Comparison of ENCODE assay signal across 8 cellular contexts in genomic region chr2:143259368-143259958, GRCh38.
DNase-seq lines count a peak whose midpoint lies in the region; ATAC-seq and TF ChIP-seq lines count a peak whose summit lies in the region.

No MANE protein-coding gene starts in this region.

- H3K9ac ChIP-seq in endodermal cell (ENCODE audit: extremely low read depth, low read length, poor library complexity, severe bottlenecking) = no peak overlapping the region

- H3K9me3 Mint-ChIP-seq in endodermal cell = no peaks in the 10 kb centered on the region
- no peaks in the 10 kb centered on the region for H3K9me3 Mint-ChIP-seq in stimulated activated memory B cell treated with anti-CD40 and anti-IgM and Interleukin-4, amounts not matched to agents 10 μg/mL and 1 μg/mL and 100 μg/mL, for 72 hours

- no peak overlapping the region for H3K4me3 Mint-ChIP-seq in endodermal cell
- H3K4me3 Mint-ChIP-seq in stimulated activated memory B cell treated with anti-CD40 and anti-IgM and Interleukin-4, amounts not matched to agents 10 μg/mL and 1 μg/mL and 100 μg/mL, for 72 hours = no peak overlapping the region

- no peaks in the 10 kb centered on the region for H3K4me1 ChIP-seq in endodermal cell (ENCODE audit: control insufficient read depth, insufficient read depth, low read length)

- H3K36me3 ChIP-seq in endodermal cell (ENCODE audit: control insufficient read depth, insufficient read depth, low read length) = no peaks in the 10 kb centered on the region

- no peaks in the 10 kb centered on the region for H3K27me3 ChIP-seq in AG04450 (ENCODE audit: control insufficient read depth, insufficient read depth, low read length)
- H3K27me3 ChIP-seq in endodermal cell (ENCODE audit: control insufficient read depth, insufficient read depth, low read length, poor library complexity, severe bottlenecking) = no peaks in the 10 kb centered on the region

- ATAC-seq in GM18502 (IDR thresholded peaks at IDR 0.05; ENCODE audit: poor library complexity, unreplicated experiment) = peak; percentile 58
- ATAC-seq in HG03442 (IDR thresholded peaks at IDR 0.05; ENCODE audit: unreplicated experiment) = peak; percentile 58
- ATAC-seq in stimulated activated memory B cell treated with anti-CD40 and anti-IgM and Interleukin-4, amounts not matched to agents 10 μg/mL and 1 μg/mL and 100 μg/mL, for 72 hours = no peak

- no peak overlapping the region for H3K27ac Mint-ChIP-seq in endodermal cell
- H3K27ac Mint-ChIP-seq in stimulated activated memory B cell treated with anti-CD40 and anti-IgM and Interleukin-4, amounts not matched to agents 10 μg/mL and 1 μg/mL and 100 μg/mL, for 72 hours = peak overlapping the region; percentile 57

- H3K4me3 ChIP-seq in AG04450 (ENCODE audit: low read depth, low read length) = no peak overlapping the region
- H3K4me3 ChIP-seq in endodermal cell (ENCODE audit: low read length) = no peak overlapping the region

- H3K27ac ChIP-seq in AG04450 (ENCODE audit: low read depth, low read length) = no peak overlapping the region
- H3K27ac ChIP-seq in endodermal cell (ENCODE audit: low read depth, low read length) = no peak overlapping the region

- POLR2A ChIA-PET in AG04450 (lab: Yijun Ruan, JAX) = no interaction called here

- peaks cover 22% of the 10 kb centered on the region for H3K4me1 Mint-ChIP-seq in endodermal cell
- H3K4me1 Mint-ChIP-seq in stimulated activated memory B cell treated with anti-CD40 and anti-IgM and Interleukin-4, amounts not matched to agents 10 μg/mL and 1 μg/mL and 100 μg/mL, for 72 hours = peaks cover 58% of the 10 kb centered on the region

- CTCF ChIA-PET in AG04450 (lab: Charles Lee) = interaction anchor here (0.6 to 7.1 kb wide), 45 partner anchors 8 to 1837 kb away, joined by 3 to 67 read pairs (median 4); no protein-coding TSS in a partner anchor

- TF ChIP-seq CTCF in AG04450 (IDR thresholded peaks at IDR 0.05; ENCODE audit: low read depth, low read length) (peak; percentile 81), endodermal cell (conservative IDR thresholded peaks at IDR 0.05) (peak; percentile 91)

- H3K9me3 ChIP-seq in AG04450 (ENCODE audit: control insufficient read depth, insufficient read depth, low read length) (no peaks in the 10 kb centered on the region), endodermal cell (ENCODE audit: control insufficient read depth, low read length) (no peaks in the 10 kb centered on the region)

- peak; percentile 37 for DNase-seq in AG04450 (ENCODE audit: low read depth, low spot score)
- peak; percentile 86 for DNase-seq in NCI-H82 (lab: John Stamatoyannopoulos, UW)
- DNase-seq in activated CD8-positive, alpha-beta memory T cell treated with anti-CD3 and anti-CD28 coated beads for 24 hours = peak; percentile 80
- peak; percentile 88 for DNase-seq in endodermal cell
- DNase-seq in myocyte (ENCODE audit: low read depth) = peak; percentile 76

- no peaks in the 10 kb centered on the region for H3K27me3 Mint-ChIP-seq in endodermal cell (ENCODE audit: insufficient read depth)
- no peaks in the 10 kb centered on the region for H3K27me3 Mint-ChIP-seq in stimulated activated memory B cell treated with anti-CD40 and anti-IgM and Interleukin-4, amounts not matched to agents 10 μg/mL and 1 μg/mL and 100 μg/mL, for 72 hours

- H3K36me3 Mint-ChIP-seq in endodermal cell (ENCODE audit: low read depth) = no peaks in the 10 kb centered on the region
- H3K36me3 Mint-ChIP-seq in stimulated activated memory B cell treated with anti-CD40 and anti-IgM and Interleukin-4, amounts not matched to agents 10 μg/mL and 1 μg/mL and 100 μg/mL, for 72 hours = no peaks in the 10 kb centered on the region

- WGBS in endodermal cell (ENCODE audit: insufficient coverage in 1 of 2, insufficient read length in 1 of 2), 2 experiments = 18 to 33% methylated on average over 1 to 4 of the region's 5 CpGs

Comparison
In these comparisons a context has a peak if more than half of its experiments do, and no peak if none do; other contexts are left out.
1. DNase-seq: peak in every context shown above with its lines; median percentile 88 in endodermal cell; 86 in NCI-H82; 80 in activated CD8-positive, alpha-beta memory T cell treated with anti-CD3 and anti-CD28 coated beads for 24 hours; 76 in myocyte; 37 in AG04450.